ENCODE assay signal across 23 cellular contexts in genomic region chr5:153555420-153556114, GRCh38.
A peak's percentile ranks its signal among the peaks of the same experiment; 100 is the strongest.
DNase-seq lines count a peak whose midpoint lies in the region; ATAC-seq, FAIRE-seq and TF ChIP-seq lines count a peak whose summit lies in the region.
"Had no signal": no experiment of that assay in that cellular context is flagged by ENCODE, and none has a peak within 500 bp of the region (broad histone marks: within the 10 kb centered on the region; RNA-seq: fewer than 3 reads in every experiment).

No MANE protein-coding gene starts in this region.

- no peaks in the 10 kb centered on the region for H3K9me3 Mint-ChIP-seq in CD4-positive, alpha-beta memory T cell
- H3K9me3 Mint-ChIP-seq in T-cell: peaks cover 0 to 3% (median 0%) of the 10 kb centered on the region in 3 donors
- H3K9me3 Mint-ChIP-seq: activated CD4-positive, alpha-beta T cell treated with anti-CD3 and anti-CD28 coated beads, Interleukin-2, amount 10 ng/mL, durations not matched to agents 7 days and 5 days had no signal

- H3K27ac ChIP-seq in ACC112 (ENCODE audit: low read depth, low read length): no peak overlapping the region
- H3K27ac ChIP-seq in CD4-positive, alpha-beta memory T cell (ENCODE audit: low read depth, low read length): no peak overlapping the region
- no peak overlapping the region for H3K27ac ChIP-seq in keratinocyte (ENCODE audit: control insufficient read depth, insufficient read depth, low read length)
- H3K27ac ChIP-seq: GM23248, heart right ventricle, parathyroid adenoma, tibial artery had no signal

- FAIRE-seq in keratinocyte (lab: Jason Lieb, UNC) (no peak), frontal cortex (lab: Jason Lieb, UNC) (no peak)
- FAIRE-seq: GM18507, HTR-8/SVneo had no signal

- intact Hi-C loops in CD4-positive, alpha-beta memory T cell (cut with micrococcal nuclease): no loop called here

- no peaks in the 10 kb centered on the region for H3K27me3 Mint-ChIP-seq in CD4-positive, alpha-beta memory T cell
- no peaks in the 10 kb centered on the region for H3K27me3 Mint-ChIP-seq in T-cell
- H3K27me3 Mint-ChIP-seq: activated CD4-positive, alpha-beta T cell treated with anti-CD3 and anti-CD28 coated beads, Interleukin-2, amount 10 ng/mL, durations not matched to agents 7 days and 5 days had no signal

- H3K79me2 ChIP-seq in ACC112 (ENCODE audit: control insufficient read depth, insufficient read depth, low read length, unreplicated experiment): no peaks in the 10 kb centered on the region
- H3K79me2 ChIP-seq in keratinocyte (ENCODE audit: control insufficient read depth, insufficient read depth, low read length): no peaks in the 10 kb centered on the region
- H3K79me2 ChIP-seq: parathyroid adenoma had no signal

- no peaks in the 10 kb centered on the region for H3K9me1 ChIP-seq in keratinocyte (ENCODE audit: control insufficient read depth, extremely low read depth, insufficient read depth, low read length)

- POLR2A ChIA-PET in CD4-positive, alpha-beta memory T cell (lab: Charles Lee; ENCODE audit: partially characterized antibody): no interaction called here
- POLR2A ChIA-PET in T-cell (lab: Charles Lee): no interaction called here

- no peak for DNase-seq in CD4-positive, alpha-beta memory T cell
- DNase-seq in T-cell (no peak), keratinocyte (ENCODE audit: low read depth, low spot score) (no peak), NK-92 (lab: John Stamatoyannopoulos, UW; ENCODE audit: unreplicated experiment) (no peak), frontal cortex (ENCODE audit: low spot score in 2 of 2) (no peak), NCI-H226 (no peak), NCI-H1092 treated with DMSO at 0.1 percent for 48 hours (lab: John Stamatoyannopoulos, UW) (no peak)
- DNase-seq: activated CD4-positive, alpha-beta T cell treated with anti-CD3 and anti-CD28 coated beads, Interleukin-2, amount 10 ng/mL, durations not matched to agents 7 days and 5 days; activated effector memory CD4-positive, alpha-beta T cell treated with Interleukin-2 at 50 U/mL for 16 hours; anterior cingulate cortex; cerebellar nuclear complex; COR-L47; effector CD8-positive, alpha-beta T cell; GM23248; heart right ventricle; Kasumi-1; stimulated activated naive CD4-positive, alpha-beta T cell; tibial artery had no signal

- H3K4me2 ChIP-seq in keratinocyte (ENCODE audit: control insufficient read depth, extremely low read depth, insufficient read depth, low read depth, low read length): peak overlapping the region; percentile 45

- CTCF ChIA-PET in CD4-positive, alpha-beta memory T cell (lab: Charles Lee; ENCODE audit: partially characterized antibody): interaction anchor here (1.5 kb wide), 1 partner anchor 8 kb away, joined by 3 read pairs; no protein-coding TSS in a partner anchor
- CTCF ChIA-PET in T-cell (lab: Charles Lee): no interaction called here

- no peaks in the 10 kb centered on the region for H3K36me3 Mint-ChIP-seq in CD4-positive, alpha-beta memory T cell
- H3K36me3 Mint-ChIP-seq in T-cell: no peaks in the 10 kb centered on the region

- peak overlapping the region in 6 of 8 donors; percentile 21 to 80 (median 50) for H3K4me3 Mint-ChIP-seq in CD4-positive, alpha-beta memory T cell
- peak overlapping the region; percentile 3 to 56 (median 52) for H3K4me3 Mint-ChIP-seq in T-cell
- H3K4me3 Mint-ChIP-seq: activated CD4-positive, alpha-beta T cell treated with anti-CD3 and anti-CD28 coated beads, Interleukin-2, amount 10 ng/mL, durations not matched to agents 7 days and 5 days had no signal

- H3K4me1 ChIP-seq in ACC112 (ENCODE audit: control insufficient read depth, insufficient read depth, low read length, unreplicated experiment) (peaks cover 44% of the 10 kb centered on the region), keratinocyte (ENCODE audit: control insufficient read depth, extremely low read depth, insufficient read depth, low read length) (peaks cover 38% of the 10 kb centered on the region)
- H3K4me1 ChIP-seq in CD4-positive, alpha-beta memory T cell (ENCODE audit: insufficient read depth, low read length): no peaks in the 10 kb centered on the region
- H3K4me1 ChIP-seq: parathyroid adenoma had no signal

- H4K20me1 ChIP-seq in keratinocyte (ENCODE audit: control insufficient read depth, extremely low read depth, insufficient read depth, low read length): no peaks in the 10 kb centered on the region

- H3K4me1 Mint-ChIP-seq in CD4-positive, alpha-beta memory T cell: peaks cover 10 to 16% (median 12%) of the 10 kb centered on the region in 4 donors
- peaks cover 8 to 12% (median 11%) of the 10 kb centered on the region in 3 donors for H3K4me1 Mint-ChIP-seq in T-cell

- no peak for TF ChIP-seq CTCF in keratinocyte (optimal IDR thresholded peaks at IDR 0.05 in 1 of 3, IDR thresholded peaks at IDR 0.05 in 1 of 3, conservative IDR thresholded peaks at IDR 0.05 in 1 of 3; ENCODE audit: extremely low read depth in 1 of 3, insufficient read depth in 2 of 3, low read length in 3 of 3)

- H2AFZ ChIP-seq in ACC112 (ENCODE audit: low read length, unreplicated experiment): peak overlapping the region; percentile 90
- H2AFZ ChIP-seq in keratinocyte (ENCODE audit: control insufficient read depth, low read length): peak overlapping the region; percentile 49
- H2AFZ ChIP-seq: GM23248, parathyroid adenoma had no signal

- no peaks in the 10 kb centered on the region for H3K9me3 ChIP-seq in CD4-positive, alpha-beta memory T cell (ENCODE audit: control insufficient read depth in 1 of 2, low read length in 2 of 2)
- H3K9me3 ChIP-seq in keratinocyte (ENCODE audit: control insufficient read depth, low read depth, low read length): no peaks in the 10 kb centered on the region
- H3K9me3 ChIP-seq: tibial artery had no signal

- ATAC-seq in T-cell (replicated peaks in 1 of 4): no peak
- ATAC-seq: heart right ventricle, sciatic nerve had no signal

- no peak overlapping the region for H3K9ac ChIP-seq in keratinocyte (ENCODE audit: control insufficient read depth, extremely low read depth, insufficient read depth, low read length)
- H3K9ac ChIP-seq: GM23248, parathyroid adenoma had no signal

- H3K27me3 ChIP-seq in ACC112 (ENCODE audit: insufficient read depth, low read length) (no peaks in the 10 kb centered on the region), keratinocyte (ENCODE audit: control insufficient read depth, extremely low read depth, insufficient read depth, low read length) (no peaks in the 10 kb centered on the region)
- H3K27me3 ChIP-seq in CD4-positive, alpha-beta memory T cell (ENCODE audit: insufficient read depth, low read length): no peaks in the 10 kb centered on the region
- H3K27me3 ChIP-seq: heart right ventricle, tibial artery had no signal

- dilution Hi-C loops in keratinocyte (cut with MboI; ENCODE audit: extremely low pct_ligation_motif_present, low sequenced_read_pairs): no loop called here

- H3K36me3 ChIP-seq in ACC112 (ENCODE audit: insufficient read depth, low read length) (no peaks in the 10 kb centered on the region), keratinocyte (ENCODE audit: control insufficient read depth in 2 of 2, extremely low read depth in 1 of 2, insufficient read depth in 2 of 2, low read length in 2 of 2) (no peaks in the 10 kb centered on the region)
- H3K36me3 ChIP-seq in CD4-positive, alpha-beta memory T cell (ENCODE audit: insufficient read depth, low read length): no peaks in the 10 kb centered on the region
- H3K36me3 ChIP-seq: heart right ventricle, tibial artery had no signal

- no peak overlapping the region for H3K27ac Mint-ChIP-seq in CD4-positive, alpha-beta memory T cell
- H3K27ac Mint-ChIP-seq in T-cell: no peak overlapping the region
- H3K27ac Mint-ChIP-seq: activated CD4-positive, alpha-beta T cell treated with anti-CD3 and anti-CD28 coated beads, Interleukin-2, amount 10 ng/mL, durations not matched to agents 7 days and 5 days had no signal

- H3K4me3 ChIP-seq in ACC112 (ENCODE audit: low read depth, low read length) (peak overlapping the region; percentile 52; the same call in 1 of the 2 replicates), keratinocyte (ENCODE audit: control insufficient read depth in 2 of 3, extremely low read depth in 1 of 3, insufficient read depth in 2 of 3, low read depth in 1 of 3, low read length in 3 of 3) (no peak overlapping the region)
- no peak overlapping the region for H3K4me3 ChIP-seq in CD4-positive, alpha-beta memory T cell (ENCODE audit: low read length in 2 of 2)
- H3K4me3 ChIP-seq: GM23248, heart right ventricle, tibial artery had no signal
